In genomic region chr5:95810305-95811125, GRCh38 we compare ENCODE assay signal across 9 cellular contexts. TPM values are rescaled to one million over a fixed set of nuclear protein-coding genes. Genes with fewer than 3 reads are reported as not detected.
A peak's percentile ranks its signal among the peaks of the same experiment; 100 is the strongest.
DNase-seq lines count a peak whose midpoint lies in the region; ATAC-seq, FAIRE-seq and TF ChIP-seq lines count a peak whose summit lies in the region.
"Had no signal": no experiment of that assay in that cellular context is flagged by ENCODE, and none has a peak within 500 bp of the region (broad histone marks: within the 10 kb centered on the region; RNA-seq: fewer than 3 reads in every experiment).

No MANE protein-coding gene starts in this region.

- TF ChIP-seq CTCF in A549 (IDR thresholded peaks at IDR 0.05), result no peak

- peak overlapping the region; percentile 38 for H3K4me2 ChIP-seq in A549

- peaks cover 2% of the 10 kb centered on the region for H3K9me3 Mint-ChIP-seq in dendritic cell treated with granulocyte-macrophage colony-stimulating factor and Interleukin-4, amounts not matched to agents 40 ng/mL and 50 ng/mL, for 4 days
- H3K9me3 Mint-ChIP-seq in naive thymus-derived CD4-positive, alpha-beta T cell, result no peaks in the 10 kb centered on the region

- TF ChIP-seq RAD21 in A549 (conservative IDR thresholded peaks at IDR 0.05 in 1 of 2, IDR thresholded peaks at IDR 0.05 in 1 of 2), result no peak

- H3K36me3 Mint-ChIP-seq in dendritic cell treated with granulocyte-macrophage colony-stimulating factor and Interleukin-4, amounts not matched to agents 40 ng/mL and 50 ng/mL, for 4 days (ENCODE audit: low read depth), result peaks cover 54% of the 10 kb centered on the region
- H3K36me3 Mint-ChIP-seq in naive thymus-derived CD4-positive, alpha-beta T cell, result peaks cover 9 to 27% (median 23%) of the 10 kb centered on the region in 5 donors

- peaks cover 60% of the 10 kb centered on the region for H3K4me1 ChIP-seq in A549
- peaks cover 35 to 60% of the 10 kb centered on the region in 2 donors for H3K4me1 ChIP-seq in naive thymus-derived CD4-positive, alpha-beta T cell (ENCODE audit: control insufficient read depth in 2 of 2, insufficient read depth in 2 of 2, low read length in 2 of 2)

- H3K4me3 ChIP-seq in A549, result no peak overlapping the region
- H3K4me3 ChIP-seq in naive thymus-derived CD4-positive, alpha-beta T cell (ENCODE audit: low read length), result no peak overlapping the region

- DNase-seq in A549 (ENCODE audit: low read depth in 1 of 2, low spot score in 1 of 2) (no peak), EL (peak; percentile 31), G401 (ENCODE audit: low spot score) (no peak), hippocampal formation (lab: John Stamatoyannopoulos, UW) (no peak)
- peak in 2 of 9 donors; percentile 22 to 24 for DNase-seq in naive thymus-derived CD4-positive, alpha-beta T cell
- DNase-seq: DMS 273 treated with DMSO at 0.1 percent for 48 hours had no signal

- peaks cover 0 to 30% (median 3%) of the 10 kb centered on the region in 3 experiments for H3K36me3 ChIP-seq in naive thymus-derived CD4-positive, alpha-beta T cell (ENCODE audit: control insufficient read depth in 2 of 3, insufficient read depth in 3 of 3, low read length in 3 of 3)

- no peak for TF ChIP-seq EP300 in A549 (IDR thresholded peaks at IDR 0.05)

- H3K27me3 ChIP-seq in naive thymus-derived CD4-positive, alpha-beta T cell (ENCODE audit: control insufficient read depth in 2 of 2, insufficient read depth in 2 of 2, low read length in 2 of 2), result no peaks in the 10 kb centered on the region

- POLR2A ChIA-PET in A549 (lab: Yijun Ruan, JAX), result no interaction called here
- POLR2A ChIA-PET in naive thymus-derived CD4-positive, alpha-beta T cell (lab: Charles Lee), result interaction anchor here (0.8 to 8.4 kb wide), 7 partner anchors 11 to 256 kb away, joined by 3 to 138 read pairs (median 3); partner anchors contain the start of genes ARSK, GLRX and SKIC3

- FAIRE-seq in A549 (lab: Jason Lieb, UNC), result no peak

- no peak overlapping the region for H3K4me3 Mint-ChIP-seq in dendritic cell treated with granulocyte-macrophage colony-stimulating factor and Interleukin-4, amounts not matched to agents 40 ng/mL and 50 ng/mL, for 4 days
- peak overlapping the region; percentile 39 to 84 (median 76) for H3K4me3 Mint-ChIP-seq in naive thymus-derived CD4-positive, alpha-beta T cell

- H3K27ac Mint-ChIP-seq in dendritic cell treated with granulocyte-macrophage colony-stimulating factor and Interleukin-4, amounts not matched to agents 40 ng/mL and 50 ng/mL, for 4 days, result peak overlapping the region; percentile 74
- peak overlapping the region; percentile 76 to 98 (median 90) for H3K27ac Mint-ChIP-seq in naive thymus-derived CD4-positive, alpha-beta T cell

- TF ChIP-seq POLR2A in A549 (IDR thresholded peaks at IDR 0.05; ENCODE audit: low read length), result no peak

- WGBS in A549 (ENCODE audit: missing lambda C conversion rate), result 26% methylated on average over 5 of the region's 5 CpGs

- CTCF ChIA-PET in A549 (lab: Yijun Ruan, JAX), result interaction anchor here (0.7 to 2.2 kb wide), 4 partner anchors 13 to 167 kb away, joined by 3 to 16 read pairs (median 7); partner anchors contain the start of gene GLRX
- CTCF ChIA-PET in naive thymus-derived CD4-positive, alpha-beta T cell (lab: Charles Lee), result interaction anchor here (0.9 to 5.8 kb wide), 4 partner anchors 10 to 34 kb away, joined by 3 to 68 read pairs (median 7); partner anchors contain the start of gene GLRX

- in situ Hi-C loops in G401 (cut with HindIII; ENCODE audit: low sequenced_read_pairs), result no loop called here

- H3K27me3 Mint-ChIP-seq in dendritic cell treated with granulocyte-macrophage colony-stimulating factor and Interleukin-4, amounts not matched to agents 40 ng/mL and 50 ng/mL, for 4 days, result no peaks in the 10 kb centered on the region
- no peaks in the 10 kb centered on the region for H3K27me3 Mint-ChIP-seq in naive thymus-derived CD4-positive, alpha-beta T cell

- peak overlapping the region; percentile 70 to 75 for H3K27ac ChIP-seq in A549
- peak overlapping the region; percentile 75 for H3K27ac ChIP-seq in naive thymus-derived CD4-positive, alpha-beta T cell (ENCODE audit: low read depth, low read length)

- ATAC-seq in A549 (peak; percentile 33 to 43; a peak in 4 of 6 replicates), SK-N-SH treated with all-trans-retinoic acid at 6 μM for 48 hours (no peak), HG03521 (IDR thresholded peaks at IDR 0.05; ENCODE audit: unreplicated experiment) (no peak)
- no peak for ATAC-seq in naive thymus-derived CD4-positive, alpha-beta T cell

- peaks cover 59% of the 10 kb centered on the region for H3K4me1 Mint-ChIP-seq in dendritic cell treated with granulocyte-macrophage colony-stimulating factor and Interleukin-4, amounts not matched to agents 40 ng/mL and 50 ng/mL, for 4 days (ENCODE audit: low read depth)
- H3K4me1 Mint-ChIP-seq in naive thymus-derived CD4-positive, alpha-beta T cell, result peaks cover 64 to 87% (median 80%) of the 10 kb centered on the region in 7 donors

- intact Hi-C loops in dendritic cell treated with granulocyte-macrophage colony-stimulating factor and Interleukin-4, amounts not matched to agents 40 ng/mL and 50 ng/mL, for 4 days (cut with micrococcal nuclease), result no loop called here
- intact Hi-C loops in naive thymus-derived CD4-positive, alpha-beta T cell (cut with micrococcal nuclease), result no loop called here

- H3K9me3 ChIP-seq in A549, result no peaks in the 10 kb centered on the region
- no peaks in the 10 kb centered on the region for H3K9me3 ChIP-seq in naive thymus-derived CD4-positive, alpha-beta T cell (ENCODE audit: control insufficient read depth in 2 of 3, low read length in 3 of 3)

TF ChIP-seq in A549, 52 proteins besides CTCF, POLR2A, EP300 and RAD21:
- TF ChIP-seq JUN (IDR thresholded peaks at IDR 0.05) (no peak), GATA3 (IDR thresholded peaks at IDR 0.05; ENCODE audit: borderline replicate concordance) (no peak), FOXS1 (CRISPR knock-in tag; IDR thresholded peaks at IDR 0.05) (no peak), ATOH8 (CRISPR knock-in tag; IDR thresholded peaks at IDR 0.05; ENCODE audit: low read depth) (peak; percentile 44; the same call in 1 of the 2 replicates), POLR2AphosphoS2 (conservative IDR thresholded peaks at IDR 0.05; ENCODE audit: low read length) (no peak), HOXA7 (CRISPR knock-in tag; IDR thresholded peaks at IDR 0.05) (no peak), EHF (CRISPR knock-in tag; IDR thresholded peaks at IDR 0.05) (peak; percentile 53; the same call in 1 of the 2 replicates), KDM5A (IDR thresholded peaks at IDR 0.05) (no peak), ESRRA (IDR thresholded peaks at IDR 0.05; ENCODE audit: borderline replicate concordance, low read length) (no peak), RFX5 (IDR thresholded peaks at IDR 0.05) (no peak), NPAS2 (CRISPR knock-in tag; IDR thresholded peaks at IDR 0.05; ENCODE audit: borderline replicate concordance) (no peak), MYC (IDR thresholded peaks at IDR 0.05; ENCODE audit: borderline replicate concordance, low read length) (no peak)

TF ChIP-seq in SK-N-SH treated with all-trans-retinoic acid at 6 μM for 48 hours, 23 proteins besides CTCF, POLR2A, EP300 and RAD21:
- TF ChIP-seq CSRNP3 (CRISPR knock-in tag; IDR thresholded peaks at IDR 0.05), result no peak
- TF ChIP-seq CSDC2 (CRISPR knock-in tag; IDR thresholded peaks at IDR 0.05), result no peak
- no peak for TF ChIP-seq BACH2 (CRISPR knock-in tag; IDR thresholded peaks at IDR 0.05; ENCODE audit: borderline replicate concordance)
- TF ChIP-seq PPARA (CRISPR knock-in tag; IDR thresholded peaks at IDR 0.05; ENCODE audit: borderline replicate concordance), result no peak
- TF ChIP-seq ZFP30 (CRISPR knock-in tag; IDR thresholded peaks at IDR 0.05), result no peak
- TF ChIP-seq CREB5 (CRISPR knock-in tag; IDR thresholded peaks at IDR 0.05; ENCODE audit: low read depth), result no peak
- TF ChIP-seq ZFP3 (CRISPR knock-in tag; IDR thresholded peaks at IDR 0.05), result no peak
TF ChIP-seq in SK-N-SH treated with all-trans-retinoic acid at 6 μM for 48 hours: peak in this region for 0.

RNA-seq across cellular contexts. Expression of gene GLRX, which starts 12.0 kb away (rescaled TPM):
- polyA plus RNA-seq in A549 (2011; rRNA removed) (329 and 381 TPM in 2 replicates), A549 (2017; fragmentation: RNase III; extraction: RNeasy Plus Mini Kit Qiagen cat#74134 plus additional on column Dnase treatment) (96.4 to 113 TPM (median 106 TPM) in 3 replicates)
- polyA plus RNA-seq in A549 (2012; cell fraction: cytosol; rRNA removed), result 165 and 222 TPM in 2 replicates
- 49.6 and 81.8 TPM in 2 replicates for polyA plus RNA-seq in A549 (2012; cell fraction: nucleus; rRNA removed)
- polyA minus RNA-seq in A549 (2011; rRNA and poly(A)+ RNA removed), result 97.8 and 196 TPM in 2 replicates
- 10 to 100 TPM; 26.3 to 89.5 (median 55.6) TPM for total RNA-seq in naive thymus-derived CD4-positive, alpha-beta T cell
- 100 to 1,000 TPM; 187 to 205 TPM for polyA plus RNA-seq in naive thymus-derived CD4-positive, alpha-beta T cell
- total RNA-seq in G401 (2014; rRNA removed; shearing (Covaris generic)), result not detected in 2 replicates

Comparison
In these comparisons a context has a peak if more than half of its experiments do, and no peak if none do; other contexts are left out.
1. ATAC-seq: peak in A549 (2 of 2); none in naive thymus-derived CD4-positive, alpha-beta T cell (single experiment), SK-N-SH treated with all-trans-retinoic acid at 6 μM for 48 hours (single experiment) and HG03521 (single experiment).
2. RNA of gene GLRX, which starts 12.0 kb away (total RNA-seq): 26.3 to 89.5 TPM in naive thymus-derived CD4-positive, alpha-beta T cell; not detected in G401; every median in the first group is over 10 times any median in the second.